Comparison of ENCODE assay signal across 17 cellular contexts in genomic region chr1:219757890-219758289, GRCh38.
A peak's percentile ranks its signal among the peaks of the same experiment; 100 is the strongest.
DNase-seq lines count a peak whose midpoint lies in the region; ATAC-seq and TF ChIP-seq lines count a peak whose summit lies in the region.
"Had no signal": no experiment of that assay in that cellular context is flagged by ENCODE, and none has a peak within 500 bp of the region (broad histone marks: within the 10 kb centered on the region; RNA-seq: fewer than 3 reads in every experiment).

No MANE protein-coding gene starts in this region.

- H4K20me1 ChIP-seq in GM23338 (replicated peaks; ENCODE audit: insufficient read depth) = no peaks in the 10 kb centered on the region

- no peak overlapping the region for H3K4ac ChIP-seq in mesendoderm (ENCODE audit: low read depth, low read length)

- no peak overlapping the region for H3K18ac ChIP-seq in mesendoderm (ENCODE audit: low read length)

- H3K9ac ChIP-seq in mesendoderm (ENCODE audit: low read length) = no peak overlapping the region

- no peak overlapping the region for H3K4me3 ChIP-seq in GM23338
- no peak overlapping the region for H3K4me3 ChIP-seq in epithelial cell of esophagus (ENCODE audit: low read length)
- H3K4me3 ChIP-seq in mesendoderm (ENCODE audit: low read length) = no peak overlapping the region
- H3K4me3 ChIP-seq: vagina had no signal

- no peak overlapping the region for H3K4me2 ChIP-seq in GM23338
- H3K4me2 ChIP-seq in mesendoderm (ENCODE audit: low read length) = no peak overlapping the region

- no peaks in the 10 kb centered on the region for H3K36me3 Mint-ChIP-seq in GM23338 (ENCODE audit: low read depth)
- no peaks in the 10 kb centered on the region for H3K36me3 Mint-ChIP-seq in mesothelial cell of epicardium

- H4K5ac ChIP-seq in mesendoderm (ENCODE audit: low read length) = no peak overlapping the region

- H2BK15ac ChIP-seq in mesendoderm (replicated peaks; ENCODE audit: low read depth) = no peak overlapping the region

- WGBS in mesendoderm (ENCODE audit: extremely low coverage, insufficient coverage, low lambda C conversion rate) = no CpG with 5 or more reads among the region's 5 CpGs

- H3K9me3 Mint-ChIP-seq in GM23338 = no peaks in the 10 kb centered on the region
- no peaks in the 10 kb centered on the region for H3K9me3 Mint-ChIP-seq in mesothelial cell of epicardium
- H3K9me3 Mint-ChIP-seq: activated CD8-positive, alpha-beta T cell treated with anti-CD3 and anti-CD28 coated beads for 36 hours; activated T-helper 2 cell treated with anti-CD3 and anti-CD28 coated beads, Interferon-gamma antibody, Interleukin-2, Interleukin-4, amounts not matched to agents 10 μg/mL and 5 μg/mL and 100 μg/mL, durations not matched to agents 14 hours and 24 hours and 36 hours had no signal

- H3K27ac Mint-ChIP-seq in GM23338 (no peak overlapping the region), mesothelial cell of epicardium (peak overlapping the region; percentile 90)
- H3K27ac Mint-ChIP-seq: activated CD8-positive, alpha-beta T cell treated with anti-CD3 and anti-CD28 coated beads for 36 hours; activated T-helper 2 cell treated with anti-CD3 and anti-CD28 coated beads, Interferon-gamma antibody, Interleukin-2, Interleukin-4, amounts not matched to agents 10 μg/mL and 5 μg/mL and 100 μg/mL, durations not matched to agents 14 hours and 24 hours and 36 hours had no signal

- H2AK5ac ChIP-seq in mesendoderm (ENCODE audit: low read length) = no peak overlapping the region

- H3K4me3 Mint-ChIP-seq in GM23338 (no peak overlapping the region), mesothelial cell of epicardium (no peak overlapping the region)
- H3K4me3 Mint-ChIP-seq: activated CD8-positive, alpha-beta T cell treated with anti-CD3 and anti-CD28 coated beads for 36 hours had no signal

- no peak overlapping the region for H2BK120ac ChIP-seq in mesendoderm (ENCODE audit: low read depth, low read length)

- H3K27ac ChIP-seq in GM23338 (ENCODE audit: low read depth) (no peak overlapping the region), mesendoderm (ENCODE audit: low read depth, low read length) (no peak overlapping the region)
- H3K27ac ChIP-seq: vagina had no signal

- no peaks in the 10 kb centered on the region for H3K79me1 ChIP-seq in mesendoderm (ENCODE audit: low read length)

- H3K36me3 ChIP-seq in GM23338 (ENCODE audit: insufficient read depth) = no peaks in the 10 kb centered on the region
- H3K36me3 ChIP-seq in mesendoderm (ENCODE audit: control insufficient read depth, insufficient read depth, low read length) = no peaks in the 10 kb centered on the region
- H3K36me3 ChIP-seq: vagina had no signal

- H3K79me2 ChIP-seq in GM23338 (replicated peaks; ENCODE audit: insufficient read depth) = no peaks in the 10 kb centered on the region
- no peaks in the 10 kb centered on the region for H3K79me2 ChIP-seq in mesendoderm (ENCODE audit: control insufficient read depth, insufficient read depth, low read length)

- H4K8ac ChIP-seq in mesendoderm (ENCODE audit: low read depth, low read length) = no peak overlapping the region

- TF ChIP-seq CTCF in GM23338 (conservative IDR thresholded peaks at IDR 0.05; ENCODE audit: low read depth in 2 of 2) (no peak), epithelial cell of esophagus (IDR thresholded peaks at IDR 0.05; ENCODE audit: insufficient read depth, low read depth, low read length, missing control alignments) (no peak), mesothelial cell of epicardium (IDR thresholded peaks at IDR 0.05; ENCODE audit: unreplicated experiment) (no peak)

- DNase-seq in GM23338 (ENCODE audit: low spot score) (no peak), NCI-H2227 (lab: John Stamatoyannopoulos, UW; ENCODE audit: unreplicated experiment) (peak; percentile 77), epithelial cell of esophagus (ENCODE audit: low read depth) (peak; percentile 53), mesothelial cell of epicardium (ENCODE audit: low spot score in 2 of 2, unreplicated experiment in 2 of 2) (peak; percentile 73 to 81), SW480 (ENCODE audit: low spot score) (no peak), mesendoderm (no peak), glomerular visceral epithelial cell (ENCODE audit: extremely low spot score) (no peak)
- DNase-seq: activated CD8-positive, alpha-beta T cell treated with anti-CD3 and anti-CD28 coated beads for 36 hours; AML-193; amniotic stem cell; H7; mesenchymal stem cell; NCI-H226; stimulated activated naive CD4-positive, alpha-beta T cell had no signal

- peak overlapping the region; percentile 56; the same call in 1 of the 2 replicates for H2AFZ ChIP-seq in GM23338

- H3K27me3 Mint-ChIP-seq in GM23338 (ENCODE audit: insufficient read depth, low read depth, poor library complexity) = peaks cover 4% of the 10 kb centered on the region
- no peaks in the 10 kb centered on the region for H3K27me3 Mint-ChIP-seq in mesothelial cell of epicardium (ENCODE audit: low read depth)

- H3K4me1 Mint-ChIP-seq in GM23338 (no peaks in the 10 kb centered on the region), mesothelial cell of epicardium (peaks cover 41% of the 10 kb centered on the region)

- no peaks in the 10 kb centered on the region for H3K27me3 ChIP-seq in GM23338 (ENCODE audit: insufficient read depth)
- no peaks in the 10 kb centered on the region for H3K27me3 ChIP-seq in mesendoderm (ENCODE audit: insufficient read depth, low read length, poor library complexity)
- H3K27me3 ChIP-seq: vagina had no signal

- no peak overlapping the region for H3K56ac ChIP-seq in mesendoderm (ENCODE audit: low read length)

- H3K9me2 ChIP-seq in GM23338 (ENCODE audit: insufficient read depth) = peaks cover 8% of the 10 kb centered on the region; the same call in 1 of the 2 replicates

- H3K23ac ChIP-seq in mesendoderm (ENCODE audit: low read length) = no peak overlapping the region

- H3K4me1 ChIP-seq in GM23338 (ENCODE audit: insufficient read depth) = no peaks in the 10 kb centered on the region
- H3K4me1 ChIP-seq in mesendoderm (ENCODE audit: control insufficient read depth, low read depth, low read length) = no peaks in the 10 kb centered on the region
- H3K4me1 ChIP-seq: vagina had no signal

- no peak overlapping the region for H2BK5ac ChIP-seq in mesendoderm (ENCODE audit: low read length)

- H3F3A ChIP-seq in GM23338 (replicated peaks; ENCODE audit: low read depth) = no peaks in the 10 kb centered on the region

- ATAC-seq in GM23338 = no peak
- no peak for ATAC-seq in HG03108 (IDR thresholded peaks at IDR 0.05; ENCODE audit: unreplicated experiment)
- ATAC-seq: activated CD8-positive, alpha-beta T cell treated with anti-CD3 and anti-CD28 coated beads for 36 hours had no signal

TF ChIP-seq in GM23338, 12 proteins besides CTCF, POLR2A, EP300 and RAD21 (continues in another document):
- TF ChIP-seq ZNF114 (CRISPR knock-in tag; IDR thresholded peaks at IDR 0.05) = no peak
- TF ChIP-seq EZH2phosphoT487 (IDR thresholded peaks at IDR 0.05; ENCODE audit: unreplicated experiment) = no peak
- TF ChIP-seq JUNB (IDR thresholded peaks at IDR 0.05; ENCODE audit: unreplicated experiment) = no peak
- TF ChIP-seq POLR2AphosphoS5 (IDR thresholded peaks at IDR 0.05; ENCODE audit: low read depth) = no peak
- TF ChIP-seq NANOG (IDR thresholded peaks at IDR 0.05; ENCODE audit: borderline replicate concordance) = no peak

Comparison
In these comparisons a context has a peak if more than half of its experiments do, and no peak if none do; other contexts are left out.
1. DNase-seq: peak in NCI-H2227 (single experiment), epithelial cell of esophagus (single experiment) and mesothelial cell of epicardium (2 of 2); none in GM23338 (single experiment), SW480 (single experiment), mesendoderm (single experiment) and glomerular visceral epithelial cell (single experiment).